1 cellular context compared by ENCODE assay signal in the genomic region with DNA sequence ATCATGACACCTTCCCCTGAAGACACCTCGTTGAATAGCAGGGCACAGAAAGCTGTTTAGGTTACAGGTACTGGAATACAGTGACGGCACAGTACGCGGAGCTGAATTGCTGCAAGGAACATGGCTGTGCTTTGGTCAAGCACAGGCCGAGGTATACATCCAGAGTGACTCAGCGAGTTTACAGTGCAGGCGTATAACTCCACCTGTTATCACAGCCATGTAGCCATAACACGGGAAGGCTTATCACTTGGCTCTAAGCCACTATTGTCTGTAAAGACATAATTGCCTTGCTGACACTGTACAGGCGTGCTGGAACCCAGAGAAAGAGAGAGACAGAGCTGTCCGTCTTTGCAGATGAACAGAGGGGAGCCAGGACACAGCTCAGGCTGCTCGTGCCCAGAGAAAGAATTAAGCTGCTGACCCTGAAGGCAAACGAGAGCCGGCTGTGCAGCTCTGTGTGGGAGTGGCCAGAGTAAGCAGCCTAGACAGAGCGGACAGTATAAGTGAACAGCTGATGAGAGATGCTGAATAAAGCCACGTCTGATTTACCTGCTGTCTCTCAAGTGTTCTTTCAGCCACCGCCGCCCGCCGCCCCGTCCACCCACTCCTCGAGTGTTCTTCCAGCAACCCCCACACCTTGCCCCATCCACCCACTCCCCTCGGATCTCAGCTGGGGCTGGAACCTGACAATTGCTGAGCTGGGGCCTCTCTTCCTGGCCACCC.
A peak's percentile ranks its signal among the peaks of the same experiment; 100 is the strongest.
TF ChIP-seq lines count a peak whose summit lies in the region.

No MANE protein-coding gene starts in this region.

TF ChIP-seq in K562, 482 proteins besides CTCF, POLR2A, EP300 and RAD21 (continued from another document and continues in another):
- peak; percentile 87; the same call in 1 of the 2 replicates for TF ChIP-seq ZNF395 (CRISPR knock-in tag; IDR thresholded peaks at IDR 0.05)
- no peak for TF ChIP-seq DEAF1 (CRISPR knock-in tag; IDR thresholded peaks at IDR 0.05)
- no peak for TF ChIP-seq ATF6 (CRISPR knock-in tag; IDR thresholded peaks at IDR 0.05)
- TF ChIP-seq NRF1 (conservative IDR thresholded peaks at IDR 0.05 in 1 of 2, IDR thresholded peaks at IDR 0.05 in 1 of 2) = no peak
- TF ChIP-seq, protein P1, sequence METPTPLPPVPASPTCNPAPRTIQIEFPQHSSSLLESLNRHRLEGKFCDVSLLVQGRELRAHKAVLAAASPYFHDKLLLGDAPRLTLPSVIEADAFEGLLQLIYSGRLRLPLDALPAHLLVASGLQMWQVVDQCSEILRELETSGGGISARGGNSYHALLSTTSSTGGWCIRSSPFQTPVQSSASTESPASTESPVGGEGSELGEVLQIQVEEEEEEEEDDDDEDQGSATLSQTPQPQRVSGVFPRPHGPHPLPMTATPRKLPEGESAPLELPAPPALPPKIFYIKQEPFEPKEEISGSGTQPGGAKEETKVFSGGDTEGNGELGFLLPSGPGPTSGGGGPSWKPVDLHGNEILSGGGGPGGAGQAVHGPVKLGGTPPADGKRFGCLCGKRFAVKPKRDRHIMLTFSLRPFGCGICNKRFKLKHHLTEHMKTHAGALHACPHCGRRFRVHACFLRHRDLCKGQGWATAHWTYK (CRISPR knock-in tag; IDR thresholded peaks at IDR 0.05) = peak; percentile 68; the same call in 1 of the 2 replicates
- no peak for TF ChIP-seq RAD51 (IDR thresholded peaks at IDR 0.05; ENCODE audit: borderline replicate concordance, low read depth)
- no peak for TF ChIP-seq NR3C1 (CRISPR knock-in tag; IDR thresholded peaks at IDR 0.05)
- peak; percentile 86 for TF ChIP-seq MEF2D (tag; conservative IDR thresholded peaks at IDR 0.05; ENCODE audit: low read depth)
- no peak for TF ChIP-seq NELFE (IDR thresholded peaks at IDR 0.05; ENCODE audit: insufficient read depth, insufficient read length)
- no peak for TF ChIP-seq SMARCB1 (IDR thresholded peaks at IDR 0.05; ENCODE audit: insufficient read length, low read depth)
- no peak for TF ChIP-seq BRF2 (IDR thresholded peaks at IDR 0.05; ENCODE audit: borderline replicate concordance, insufficient read depth, insufficient read length)
- no peak for TF ChIP-seq NFXL1 (CRISPR knock-in tag; IDR thresholded peaks at IDR 0.05)
- no peak for TF ChIP-seq NFYB (IDR thresholded peaks at IDR 0.05; ENCODE audit: extremely low read depth, insufficient read length)
- no peak for TF ChIP-seq KDM1A (IDR thresholded peaks at IDR 0.05)
- TF ChIP-seq ZNF764 (CRISPR knock-in tag; IDR thresholded peaks at IDR 0.05; ENCODE audit: low read depth) = no peak
- no peak for TF ChIP-seq PRMT5 (CRISPR knock-in tag; IDR thresholded peaks at IDR 0.05)
- TF ChIP-seq ZNF318 (IDR thresholded peaks at IDR 0.05; ENCODE audit: borderline replicate concordance in 1 of 2, low read depth in 1 of 2) = no peak
- TF ChIP-seq FOS (IDR thresholded peaks at IDR 0.05; ENCODE audit: extremely low read depth, insufficient read length) = no peak
- no peak for TF ChIP-seq U2AF2 (optimal IDR thresholded peaks at IDR 0.05; ENCODE audit: low read depth, low read length)
- no peak for TF ChIP-seq ZNF408 (CRISPR knock-in tag; IDR thresholded peaks at IDR 0.05; ENCODE audit: low read depth)
- no peak for TF ChIP-seq PCBP2 (IDR thresholded peaks at IDR 0.05; ENCODE audit: low read depth, low read length, poor library complexity, severe bottlenecking)
- no peak for TF ChIP-seq HNRNPL (IDR thresholded peaks at IDR 0.05; ENCODE audit: low read depth, low read length)
- TF ChIP-seq ZNF165 (CRISPR knock-in tag; IDR thresholded peaks at IDR 0.05; ENCODE audit: borderline replicate concordance) = no peak
- no peak for TF ChIP-seq TAF15 (IDR thresholded peaks at IDR 0.05; ENCODE audit: low read depth, low read length)
- TF ChIP-seq KAT8 (IDR thresholded peaks at IDR 0.05; ENCODE audit: low read depth) = no peak
- no peak for TF ChIP-seq TBL1XR1 (IDR thresholded peaks at IDR 0.05; ENCODE audit: low read length in 2 of 2)
- no peak for TF ChIP-seq KDM2B (CRISPR knock-in tag; IDR thresholded peaks at IDR 0.05)
- TF ChIP-seq ZNF589 (CRISPR knock-in tag; IDR thresholded peaks at IDR 0.05; ENCODE audit: low read depth) = no peak
- TF ChIP-seq RBM15 (IDR thresholded peaks at IDR 0.05; ENCODE audit: insufficient read depth, low read length) = no peak
- no peak for TF ChIP-seq ZNF133 (CRISPR knock-in tag; IDR thresholded peaks at IDR 0.05)
- no peak for TF ChIP-seq POLR2B (IDR thresholded peaks at IDR 0.05; ENCODE audit: low read depth, partially characterized antibody)
- TF ChIP-seq, protein P2, sequence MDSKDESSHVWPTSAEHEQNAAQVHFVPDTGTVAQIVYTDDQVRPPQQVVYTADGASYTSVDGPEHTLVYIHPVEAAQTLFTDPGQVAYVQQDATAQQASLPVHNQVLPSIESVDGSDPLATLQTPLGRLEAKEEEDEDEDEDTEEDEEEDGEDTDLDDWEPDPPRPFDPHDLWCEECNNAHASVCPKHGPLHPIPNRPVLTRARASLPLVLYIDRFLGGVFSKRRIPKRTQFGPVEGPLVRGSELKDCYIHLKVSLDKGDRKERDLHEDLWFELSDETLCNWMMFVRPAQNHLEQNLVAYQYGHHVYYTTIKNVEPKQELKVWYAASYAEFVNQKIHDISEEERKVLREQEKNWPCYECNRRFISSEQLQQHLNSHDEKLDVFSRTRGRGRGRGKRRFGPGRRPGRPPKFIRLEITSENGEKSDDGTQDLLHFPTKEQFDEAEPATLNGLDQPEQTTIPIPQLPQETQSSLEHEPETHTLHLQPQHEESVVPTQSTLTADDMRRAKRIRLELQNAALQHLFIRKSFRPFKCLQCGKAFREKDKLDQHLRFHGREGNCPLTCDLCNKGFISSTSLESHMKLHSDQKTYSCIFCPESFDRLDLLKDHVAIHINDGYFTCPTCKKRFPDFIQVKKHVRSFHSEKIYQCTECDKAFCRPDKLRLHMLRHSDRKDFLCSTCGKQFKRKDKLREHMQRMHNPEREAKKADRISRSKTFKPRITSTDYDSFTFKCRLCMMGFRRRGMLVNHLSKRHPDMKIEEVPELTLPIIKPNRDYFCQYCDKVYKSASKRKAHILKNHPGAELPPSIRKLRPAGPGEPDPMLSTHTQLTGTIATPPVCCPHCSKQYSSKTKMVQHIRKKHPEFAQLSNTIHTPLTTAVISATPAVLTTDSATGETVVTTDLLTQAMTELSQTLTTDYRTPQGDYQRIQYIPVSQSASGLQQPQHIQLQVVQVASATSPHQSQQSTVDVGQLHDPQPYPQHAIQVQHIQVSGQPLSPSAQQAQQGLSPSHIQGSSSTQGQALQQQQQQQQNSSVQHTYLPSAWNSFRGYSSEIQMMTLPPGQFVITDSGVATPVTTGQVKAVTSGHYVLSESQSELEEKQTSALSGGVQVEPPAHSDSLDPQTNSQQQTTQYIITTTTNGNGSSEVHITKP (IDR thresholded peaks at IDR 0.05; ENCODE audit: partially characterized antibody) = no peak
- TF ChIP-seq ZNF239 (CRISPR knock-in tag; IDR thresholded peaks at IDR 0.05) = peak; percentile 33; the same call in 1 of the 2 replicates
- no peak for TF ChIP-seq NR2C1 (IDR thresholded peaks at IDR 0.05)
- peak; percentile 77 for TF ChIP-seq NR2C1 (tag; IDR thresholded peaks at IDR 0.05)
- TF ChIP-seq TCF15 (CRISPR knock-in tag; IDR thresholded peaks at IDR 0.05) = no peak
- no peak for TF ChIP-seq FOXK2 (conservative IDR thresholded peaks at IDR 0.05 in 1 of 2, IDR thresholded peaks at IDR 0.05 in 1 of 2; ENCODE audit: low read depth in 2 of 2)
- TF ChIP-seq TAF9B (IDR thresholded peaks at IDR 0.05; ENCODE audit: partially characterized antibody) = no peak
- TF ChIP-seq ZFP1 (CRISPR knock-in tag; IDR thresholded peaks at IDR 0.05) = no peak
- TF ChIP-seq ZBTB1 (CRISPR knock-in tag; IDR thresholded peaks at IDR 0.05; ENCODE audit: borderline replicate concordance, low read depth) = no peak
